ENCODE assay signal across 1 cellular context in the genomic region with DNA sequence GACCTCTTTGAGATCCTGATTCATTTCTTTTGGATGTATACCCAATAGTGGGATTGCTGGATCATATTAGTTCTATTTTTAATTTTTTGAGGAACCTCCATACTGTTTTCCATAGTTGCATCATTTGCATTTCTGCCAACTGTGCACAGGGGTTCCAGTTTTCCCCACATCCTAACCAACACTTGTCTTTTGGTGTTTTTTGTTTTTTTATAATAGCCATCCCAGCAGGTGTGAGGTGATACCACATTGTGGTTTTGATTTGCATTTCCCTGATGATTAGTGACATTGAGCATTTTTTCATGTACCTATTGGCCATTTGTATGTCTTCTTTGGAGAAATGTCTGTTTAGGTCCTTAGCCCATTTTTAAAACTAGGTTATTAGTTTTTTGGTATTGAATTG.
TF ChIP-seq lines count a peak whose summit lies in the region.

No MANE protein-coding gene starts in this region.

TF ChIP-seq in HepG2, 621 proteins besides CTCF, POLR2A, EP300 and RAD21:
- TF ChIP-seq, protein P1, sequence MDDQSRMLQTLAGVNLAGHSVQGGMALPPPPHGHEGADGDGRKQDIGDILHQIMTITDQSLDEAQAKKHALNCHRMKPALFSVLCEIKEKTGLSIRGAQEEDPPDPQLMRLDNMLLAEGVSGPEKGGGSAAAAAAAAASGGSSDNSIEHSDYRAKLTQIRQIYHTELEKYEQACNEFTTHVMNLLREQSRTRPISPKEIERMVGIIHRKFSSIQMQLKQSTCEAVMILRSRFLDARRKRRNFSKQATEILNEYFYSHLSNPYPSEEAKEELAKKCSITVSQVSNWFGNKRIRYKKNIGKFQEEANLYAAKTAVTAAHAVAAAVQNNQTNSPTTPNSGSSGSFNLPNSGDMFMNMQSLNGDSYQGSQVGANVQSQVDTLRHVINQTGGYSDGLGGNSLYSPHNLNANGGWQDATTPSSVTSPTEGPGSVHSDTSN (CRISPR knock-in tag; IDR thresholded peaks at IDR 0.05; ENCODE audit: borderline replicate concordance) = no peak
- TF ChIP-seq MEIS1 (CRISPR knock-in tag; IDR thresholded peaks at IDR 0.05; ENCODE audit: borderline replicate concordance) (no peak), JUN (CRISPR knock-in tag; IDR thresholded peaks at IDR 0.05) (no peak), ZNF878 (CRISPR knock-in tag; IDR thresholded peaks at IDR 0.05) (no peak)
- TF ChIP-seq, protein P2, sequence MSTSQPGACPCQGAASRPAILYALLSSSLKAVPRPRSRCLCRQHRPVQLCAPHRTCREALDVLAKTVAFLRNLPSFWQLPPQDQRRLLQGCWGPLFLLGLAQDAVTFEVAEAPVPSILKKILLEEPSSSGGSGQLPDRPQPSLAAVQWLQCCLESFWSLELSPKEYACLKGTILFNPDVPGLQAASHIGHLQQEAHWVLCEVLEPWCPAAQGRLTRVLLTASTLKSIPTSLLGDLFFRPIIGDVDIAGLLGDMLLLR (CRISPR knock-in tag; IDR thresholded peaks at IDR 0.05) = no peak
